ENCODE assay signal across 28 cellular contexts in genomic region chr7:109635374-109635773, GRCh38.
"Had no signal": no experiment of that assay in that cellular context is flagged by ENCODE, and none has a peak within 500 bp of the region (broad histone marks: within the 10 kb centered on the region; RNA-seq: fewer than 3 reads in every experiment).

No MANE protein-coding gene starts in this region.

- H3K9me3 ChIP-seq: colonic mucosa, esophagus squamous epithelium, gastrocnemius medialis had no signal

- H3K27me3 ChIP-seq: colonic mucosa, esophagus squamous epithelium, gastrocnemius medialis, hepatocyte had no signal

- H3K27ac ChIP-seq: colonic mucosa, epithelial cell of prostate, esophagus squamous epithelium, gastrocnemius medialis, hepatocyte, left ventricle myocardium inferior, lower lobe of right lung had no signal

- H3K4me3 ChIP-seq: colonic mucosa, esophagus squamous epithelium, gastrocnemius medialis, hepatocyte, left ventricle myocardium inferior, lower lobe of right lung, mucosa of descending colon had no signal

- ATAC-seq: effector memory CD8-positive, alpha-beta T cell; esophagus mucosa; gastrocnemius medialis; left colon; left lobe of liver; lower lobe of right lung; mucosa of descending colon; naive thymus-derived CD8-positive, alpha-beta T cell had no signal

- DNase-seq: colonic mucosa; cortex of kidney; effector CD8-positive, alpha-beta T cell; effector memory CD8-positive, alpha-beta T cell; endodermal cell; erythroblast; esophagus squamous epithelium; foreskin fibroblast; foreskin melanocyte; gastrocnemius medialis; glutamatergic neuron; head of caudate nucleus; hypothalamus; immature natural killer cell; islet precursor cell; kidney; kidney glomerular epithelial cell; left colon; left ventricle myocardium inferior; lower lobe of right lung; mesenchymal stem cell; mucosa of descending colon; naive B cell; naive thymus-derived CD8-positive, alpha-beta T cell had no signal

- H3K4me1 ChIP-seq: colonic mucosa, esophagus squamous epithelium, gastrocnemius medialis, left ventricle myocardium inferior, lower lobe of right lung had no signal

- H3K36me3 ChIP-seq: colonic mucosa, esophagus squamous epithelium, gastrocnemius medialis, left ventricle myocardium inferior, lower lobe of right lung had no signal
